ENCODE assay signal across 17 cellular contexts in genomic region chr5:88682797-88683496, GRCh38.
A peak's percentile ranks its signal among the peaks of the same experiment; 100 is the strongest.
DNase-seq lines count a peak whose midpoint lies in the region; ATAC-seq and TF ChIP-seq lines count a peak whose summit lies in the region.
"Had no signal": no experiment of that assay in that cellular context is flagged by ENCODE, and none has a peak within 500 bp of the region (broad histone marks: within the 10 kb centered on the region; RNA-seq: fewer than 3 reads in every experiment).

No MANE protein-coding gene starts in this region.

- TF ChIP-seq CTCF in activated B cell treated with CpG ODN at 0.5 μM for 24 hours (IDR thresholded peaks at IDR 0.05) (no peak), type B pancreatic cell (conservative IDR thresholded peaks at IDR 0.05) (no peak), breast epithelium (IDR thresholded peaks at IDR 0.05) (no peak)

- peaks cover 84% of the 10 kb centered on the region for H3K27me3 Mint-ChIP-seq in activated CD4-positive, alpha-beta memory T cell treated with anti-CD3 and anti-CD28 coated beads, Interleukin-2, amount 10 ng/mL, durations not matched to agents 7 days and 5 days
- peaks cover 72% of the 10 kb centered on the region for H3K27me3 Mint-ChIP-seq in activated CD4-positive, alpha-beta memory T cell treated with anti-CD3 and anti-CD28 coated beads for 36 hours
- H3K27me3 Mint-ChIP-seq in activated B cell treated with CpG ODN at 0.5 μM for 24 hours (peaks cover 63% of the 10 kb centered on the region), type B pancreatic cell (peaks cover 98% of the 10 kb centered on the region)

- no peaks in the 10 kb centered on the region for H3K9me3 ChIP-seq in iPS-18a (ENCODE audit: control insufficient read depth, low read depth, low read length)
- no peaks in the 10 kb centered on the region for H3K9me3 ChIP-seq in breast epithelium
- H3K9me3 ChIP-seq: left ventricle myocardium inferior, sigmoid colon, upper lobe of right lung had no signal

- intact Hi-C loops in activated CD4-positive, alpha-beta memory T cell treated with anti-CD3 and anti-CD28 coated beads for 36 hours (cut with micrococcal nuclease) = loop anchor here (1.0 kb wide), 1 partner anchor 8 kb away; no protein-coding TSS in a partner anchor
- intact Hi-C loops in activated B cell treated with CpG ODN at 0.5 μM for 24 hours (cut with micrococcal nuclease) (loop anchor here (1.0 kb wide), 1 partner anchor 8 kb away; no protein-coding TSS in a partner anchor), breast epithelium (cut with DNase I; ENCODE audit: low total_unique reads) (no loop called here)

- H3K27me3 ChIP-seq in iPS-18a (ENCODE audit: control insufficient read depth, insufficient read depth, low read length) (peaks cover 100% of the 10 kb centered on the region), breast epithelium (peaks cover 12 to 98% of the 10 kb centered on the region in 2 donors)

- peaks cover 4% of the 10 kb centered on the region for H3K36me3 Mint-ChIP-seq in activated CD4-positive, alpha-beta memory T cell treated with anti-CD3 and anti-CD28 coated beads, Interleukin-2, amount 10 ng/mL, durations not matched to agents 7 days and 5 days (ENCODE audit: low read depth)
- peaks cover 4% of the 10 kb centered on the region for H3K36me3 Mint-ChIP-seq in activated CD4-positive, alpha-beta memory T cell treated with anti-CD3 and anti-CD28 coated beads for 36 hours
- H3K36me3 Mint-ChIP-seq in activated B cell treated with CpG ODN at 0.5 μM for 24 hours (ENCODE audit: low read depth) (no peaks in the 10 kb centered on the region), type B pancreatic cell (no peaks in the 10 kb centered on the region)

- H3K4me1 ChIP-seq in iPS-18a (ENCODE audit: control insufficient read depth, low read depth, low read length) (peaks cover 18% of the 10 kb centered on the region), breast epithelium (peaks cover 0 to 5% of the 10 kb centered on the region in 2 donors)

- H3K4me3 ChIP-seq in iPS-18a (ENCODE audit: low read length) = peak overlapping the region; percentile 53
- H3K4me3 ChIP-seq in breast epithelium = no peak overlapping the region
- H3K4me3 ChIP-seq: Peyer's patch, upper lobe of right lung had no signal

- no peak overlapping the region for H3K27ac ChIP-seq in iPS-18a (ENCODE audit: low read length)
- peak overlapping the region; percentile 92 for H3K27ac ChIP-seq in temporal lobe (ENCODE audit: low read depth, low read length)
- H3K27ac ChIP-seq in breast epithelium = no peak overlapping the region
- H3K27ac ChIP-seq: coronary artery, left ventricle myocardium inferior, Peyer's patch, sigmoid colon, SK-N-MC, upper lobe of right lung had no signal

- H3K27ac Mint-ChIP-seq in activated CD4-positive, alpha-beta memory T cell treated with anti-CD3 and anti-CD28 coated beads, Interleukin-2, amount 10 ng/mL, durations not matched to agents 7 days and 5 days = peak overlapping the region; percentile 14
- no peak overlapping the region for H3K27ac Mint-ChIP-seq in activated CD4-positive, alpha-beta memory T cell treated with anti-CD3 and anti-CD28 coated beads for 36 hours
- H3K27ac Mint-ChIP-seq in activated B cell treated with CpG ODN at 0.5 μM for 24 hours (peak overlapping the region; percentile 35), type B pancreatic cell (no peak overlapping the region)

- POLR2A ChIA-PET in activated CD4-positive, alpha-beta memory T cell treated with anti-CD3 and anti-CD28 coated beads, Interleukin-2, amount 10 ng/mL, durations not matched to agents 7 days and 5 days (lab: Charles Lee) = no interaction called here
- POLR2A ChIA-PET in activated CD4-positive, alpha-beta memory T cell treated with anti-CD3 and anti-CD28 coated beads for 36 hours (lab: Charles Lee) = no interaction called here
- POLR2A ChIA-PET in activated B cell treated with CpG ODN at 0.5 μM for 24 hours (lab: Charles Lee) = no interaction called here

- H3K36me3 ChIP-seq in iPS-18a (ENCODE audit: control insufficient read depth, low read depth, low read length) = no peaks in the 10 kb centered on the region
- H3K36me3 ChIP-seq in breast epithelium = no peaks in the 10 kb centered on the region
- H3K36me3 ChIP-seq: left ventricle myocardium inferior, Peyer's patch, sigmoid colon, upper lobe of right lung had no signal

- ATAC-seq in activated B cell treated with CpG ODN at 0.5 μM for 24 hours (ENCODE audit: low read depth) = no peak
- ATAC-seq: stimulated activated naive CD8-positive, alpha-beta T cell treated with anti-CD3 and anti-CD28 coated beads, Interleukin-15, Interleukin-2, amounts not matched to agents 100 U/mL and 50 U/mL, for 24 hours; upper lobe of right lung had no signal

- DNase-seq in activated CD4-positive, alpha-beta memory T cell treated with anti-CD3 and anti-CD28 coated beads, Interleukin-2, amount 10 ng/mL, durations not matched to agents 7 days and 5 days = no peak
- no peak for DNase-seq in activated CD4-positive, alpha-beta memory T cell treated with anti-CD3 and anti-CD28 coated beads for 36 hours
- no peak for DNase-seq in activated B cell treated with CpG ODN at 0.5 μM for 24 hours
- DNase-seq in type B pancreatic cell (ENCODE audit: extremely low spot score, unreplicated experiment) = no peak
- DNase-seq in breast epithelium (ENCODE audit: low spot score in 2 of 2) = no peak
- DNase-seq in NCI-H2081 treated with DMSO at 0.1 percent for 48 hours (lab: John Stamatoyannopoulos, UW) = no peak
- DNase-seq: foreskin fibroblast; KG1; left ventricle myocardium inferior; Peyer's patch; sigmoid colon; stimulated activated naive CD8-positive, alpha-beta T cell treated with anti-CD3 and anti-CD28 coated beads, Interleukin-15, Interleukin-2, amounts not matched to agents 100 U/mL and 50 U/mL, for 24 hours; upper lobe of right lung had no signal

- no peak overlapping the region for H3K9ac ChIP-seq in iPS-18a (ENCODE audit: low read length)

- no peaks in the 10 kb centered on the region for H3K9me3 Mint-ChIP-seq in activated CD4-positive, alpha-beta memory T cell treated with anti-CD3 and anti-CD28 coated beads, Interleukin-2, amount 10 ng/mL, durations not matched to agents 7 days and 5 days
- H3K9me3 Mint-ChIP-seq in activated CD4-positive, alpha-beta memory T cell treated with anti-CD3 and anti-CD28 coated beads for 36 hours = no peaks in the 10 kb centered on the region
- H3K9me3 Mint-ChIP-seq in activated B cell treated with CpG ODN at 0.5 μM for 24 hours (peaks cover 2% of the 10 kb centered on the region), type B pancreatic cell (no peaks in the 10 kb centered on the region)

- TF ChIP-seq POLR2A in breast epithelium (IDR thresholded peaks at IDR 0.05) = no peak

- CTCF ChIA-PET in activated CD4-positive, alpha-beta memory T cell treated with anti-CD3 and anti-CD28 coated beads, Interleukin-2, amount 10 ng/mL, durations not matched to agents 7 days and 5 days (lab: Charles Lee) = interaction anchor here (1.6 to 4.4 kb wide), 4 partner anchors 8 to 902 kb away, joined by 4 to 33 read pairs (median 16); no protein-coding TSS in a partner anchor
- CTCF ChIA-PET in activated CD4-positive, alpha-beta memory T cell treated with anti-CD3 and anti-CD28 coated beads for 36 hours (lab: Charles Lee) = interaction anchor here (0.7 to 4.2 kb wide), 5 partner anchors 8 to 901 kb away, joined by 3 to 55 read pairs (median 11); no protein-coding TSS in a partner anchor
- CTCF ChIA-PET in activated B cell treated with CpG ODN at 0.5 μM for 24 hours (lab: Charles Lee) = interaction anchor here (1.0 to 4.4 kb wide), 3 partner anchors 7 to 902 kb away, joined by 3 to 28 read pairs (median 13); no protein-coding TSS in a partner anchor

- H3K4me1 Mint-ChIP-seq in activated CD4-positive, alpha-beta memory T cell treated with anti-CD3 and anti-CD28 coated beads, Interleukin-2, amount 10 ng/mL, durations not matched to agents 7 days and 5 days = peaks cover 12% of the 10 kb centered on the region
- H3K4me1 Mint-ChIP-seq in activated CD4-positive, alpha-beta memory T cell treated with anti-CD3 and anti-CD28 coated beads for 36 hours (ENCODE audit: low read depth) = peaks cover 4% of the 10 kb centered on the region
- H3K4me1 Mint-ChIP-seq in activated B cell treated with CpG ODN at 0.5 μM for 24 hours = peaks cover 3% of the 10 kb centered on the region
- H3K4me1 Mint-ChIP-seq in type B pancreatic cell (ENCODE audit: unreplicated experiment) = no peaks in the 10 kb centered on the region

- H3K4me3 Mint-ChIP-seq in activated CD4-positive, alpha-beta memory T cell treated with anti-CD3 and anti-CD28 coated beads, Interleukin-2, amount 10 ng/mL, durations not matched to agents 7 days and 5 days = no peak overlapping the region
- no peak overlapping the region for H3K4me3 Mint-ChIP-seq in activated CD4-positive, alpha-beta memory T cell treated with anti-CD3 and anti-CD28 coated beads for 36 hours
- H3K4me3 Mint-ChIP-seq in activated B cell treated with CpG ODN at 0.5 μM for 24 hours (no peak overlapping the region), type B pancreatic cell (no peak overlapping the region)

Comparison
In these comparisons a context has a peak if more than half of its experiments do, and no peak if none do; other contexts are left out.
1. H3K27ac Mint-ChIP-seq: peak in activated CD4-positive, alpha-beta memory T cell treated with anti-CD3 and anti-CD28 coated beads, Interleukin-2, amount 10 ng/mL, durations not matched to agents 7 days and 5 days (single experiment) and activated B cell treated with CpG ODN at 0.5 μM for 24 hours (single experiment); none in activated CD4-positive, alpha-beta memory T cell treated with anti-CD3 and anti-CD28 coated beads for 36 hours (single experiment) and type B pancreatic cell (single experiment).